ENCODE assay signal across 24 cellular contexts in genomic region chr6:157292202-157292601, GRCh38.
"Had no signal": no experiment of that assay in that cellular context is flagged by ENCODE, and none has a peak within 500 bp of the region (broad histone marks: within the 10 kb centered on the region; RNA-seq: fewer than 3 reads in every experiment).

No MANE protein-coding gene starts in this region.

- H3K27me3 ChIP-seq: breast epithelium, MG63, SJSA1 had no signal

- ATAC-seq: SK-N-SH treated with all-trans-retinoic acid at 6 μM for 48 hours had no signal

- H3K9me3 ChIP-seq: breast epithelium, MG63, SJSA1 had no signal

- H3K36me3 ChIP-seq: breast epithelium, MG63 had no signal

- H3K4me3 Mint-ChIP-seq: activated CD4-positive, alpha-beta memory T cell treated with anti-CD3 and anti-CD28 coated beads for 36 hours; activated CD4-positive, alpha-beta T cell treated with anti-CD3 and anti-CD28 coated beads, Interleukin-2, amount 10 ng/mL, durations not matched to agents 24 days and 14 days; activated T-cell treated with anti-CD3 and anti-CD28 coated beads, Interleukin-2, amount 50 U/mL, for 24 hours; activated T-helper 1 cell treated with anti-CD3 and anti-CD28 coated beads, Interleukin-12 subunit alpha, Interleukin-12 subunit beta, Interleukin-2, Interleukin-4 antibody, amounts not matched to agents 30 ng/mL and 10 ng/mL and 1 ng/mL, durations not matched to agents 14 hours and 24 hours and 36 hours had no signal

- DNase-seq: activated CD4-positive, alpha-beta memory T cell treated with anti-CD3 and anti-CD28 coated beads for 36 hours; activated CD4-positive, alpha-beta T cell treated with anti-CD3 and anti-CD28 coated beads, Interleukin-2, amount 10 ng/mL, durations not matched to agents 24 days and 14 days; activated CD4-positive, CD25-positive, alpha-beta regulatory T cell treated with anti-CD3 and anti-CD28 coated beads, Interleukin-2, amount 50 U/mL, for 72 hours; activated effector memory CD4-positive, alpha-beta T cell treated with anti-CD3 and anti-CD28 coated beads, Interleukin-2, amount 50 U/mL, for 16 hours; activated naive CD4-positive, alpha-beta T cell treated with Interleukin-2 at 50 U/mL for 16 hours; activated T-cell treated with anti-CD3 and anti-CD28 coated beads, Interleukin-2, amount 50 U/mL, for 24 hours; aorta; MG63; NCI-H1105; NCI-H1436; NCI-H1694 treated with DMSO at 0.1 percent for 48 hours; NCI-H2029 treated with DMSO at 0.1 percent for 48 hours; NCI-H2227 treated with DMSO at 0.1 percent for 48 hours; NCI-H446 treated with DMSO at 0.1 percent for 48 hours; NCI-H524 treated with DMSO at 0.1 percent for 48 hours; NCI-H774; OCI-M1; SHP77; SW 1271 had no signal

- H3K4me3 ChIP-seq: breast epithelium, coronary artery, MG63, SJSA1 had no signal

- H3K27ac Mint-ChIP-seq: activated CD4-positive, alpha-beta memory T cell treated with anti-CD3 and anti-CD28 coated beads for 36 hours; activated CD4-positive, alpha-beta T cell treated with anti-CD3 and anti-CD28 coated beads, Interleukin-2, amount 10 ng/mL, durations not matched to agents 24 days and 14 days; activated T-cell treated with anti-CD3 and anti-CD28 coated beads, Interleukin-2, amount 50 U/mL, for 24 hours; activated T-helper 1 cell treated with anti-CD3 and anti-CD28 coated beads, Interleukin-12 subunit alpha, Interleukin-12 subunit beta, Interleukin-2, Interleukin-4 antibody, amounts not matched to agents 30 ng/mL and 10 ng/mL and 1 ng/mL, durations not matched to agents 14 hours and 24 hours and 36 hours had no signal

- H3K27me3 Mint-ChIP-seq: activated CD4-positive, alpha-beta memory T cell treated with anti-CD3 and anti-CD28 coated beads for 36 hours; activated CD4-positive, alpha-beta T cell treated with anti-CD3 and anti-CD28 coated beads, Interleukin-2, amount 10 ng/mL, durations not matched to agents 24 days and 14 days; activated T-cell treated with anti-CD3 and anti-CD28 coated beads, Interleukin-2, amount 50 U/mL, for 24 hours had no signal

- H3K27ac ChIP-seq: breast epithelium, coronary artery, SJSA1 had no signal

- H3K9me3 Mint-ChIP-seq: activated CD4-positive, alpha-beta memory T cell treated with anti-CD3 and anti-CD28 coated beads for 36 hours; activated CD4-positive, alpha-beta T cell treated with anti-CD3 and anti-CD28 coated beads, Interleukin-2, amount 10 ng/mL, durations not matched to agents 24 days and 14 days; activated T-cell treated with anti-CD3 and anti-CD28 coated beads, Interleukin-2, amount 50 U/mL, for 24 hours; activated T-helper 1 cell treated with anti-CD3 and anti-CD28 coated beads, Interleukin-12 subunit alpha, Interleukin-12 subunit beta, Interleukin-2, Interleukin-4 antibody, amounts not matched to agents 30 ng/mL and 10 ng/mL and 1 ng/mL, durations not matched to agents 14 hours and 24 hours and 36 hours had no signal

- H3K4me1 ChIP-seq: breast epithelium, SJSA1 had no signal
